20 cellular contexts compared by ENCODE assay signal in the genomic region with DNA sequence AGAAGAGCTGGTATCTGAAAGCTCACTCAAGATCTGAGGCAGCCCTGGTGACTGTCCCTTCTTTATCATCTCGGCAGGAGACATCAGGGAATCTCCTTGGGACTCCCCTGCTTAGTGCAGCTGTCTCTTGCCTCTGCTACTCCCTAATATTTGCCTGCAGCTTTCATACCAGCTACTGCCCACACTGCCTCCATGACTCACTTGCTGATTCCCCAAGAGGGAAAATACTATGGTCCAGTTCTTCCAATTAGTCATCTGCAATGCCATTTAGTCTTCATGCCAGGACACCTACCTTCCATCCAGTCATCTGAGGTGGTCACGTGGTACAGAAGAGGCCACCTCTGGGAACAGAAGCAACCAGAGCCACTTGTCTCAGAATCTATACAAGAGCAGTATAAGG.
A peak's percentile ranks its signal among the peaks of the same experiment; 100 is the strongest.
DNase-seq lines count a peak whose midpoint lies in the region; ATAC-seq and TF ChIP-seq lines count a peak whose summit lies in the region.
"Had no signal": no experiment of that assay in that cellular context is flagged by ENCODE, and none has a peak within 500 bp of the region (broad histone marks: within the 10 kb centered on the region; RNA-seq: fewer than 3 reads in every experiment).

No MANE protein-coding gene starts in this region.

- H2BK120ac ChIP-seq in mesenchymal stem cell (ENCODE audit: low read depth, low read length): no peak overlapping the region

- H4K91ac ChIP-seq in mesenchymal stem cell (ENCODE audit: low read length): no peak overlapping the region

- H3K27me3 ChIP-seq in mesenchymal stem cell (ENCODE audit: control insufficient read depth in 1 of 2, insufficient read depth in 1 of 2, low read length in 2 of 2): peaks cover 0 to 5% of the 10 kb centered on the region in 2 experiments
- H3K27me3 ChIP-seq in MM.1S (replicated peaks; ENCODE audit: insufficient read depth, low read length): no peaks in the 10 kb centered on the region
- H3K27me3 ChIP-seq: brain microvascular endothelial cell had no signal

- no peak overlapping the region for H3K4ac ChIP-seq in mesenchymal stem cell (ENCODE audit: low read depth in 1 of 2, low read length in 2 of 2)

- H3K4me3 Mint-ChIP-seq in brain: no peak overlapping the region
- H3K4me3 Mint-ChIP-seq: activated CD4-positive, alpha-beta memory T cell treated with anti-CD3 and anti-CD28 coated beads for 36 hours; activated naive CD4-positive, alpha-beta T cell treated with anti-CD3 and anti-CD28 coated beads, Interleukin-2, amount 50 U/mL, for 24 hours had no signal

- H3K9me3 Mint-ChIP-seq in brain: no peaks in the 10 kb centered on the region
- H3K9me3 Mint-ChIP-seq: activated CD4-positive, alpha-beta memory T cell treated with anti-CD3 and anti-CD28 coated beads for 36 hours had no signal

- H2BK5ac ChIP-seq in mesenchymal stem cell (ENCODE audit: low read depth, low read length, poor library complexity, severe bottlenecking): no peak overlapping the region

- H3K4me2 ChIP-seq in mesenchymal stem cell (ENCODE audit: low read length, poor library complexity, severe bottlenecking) (no peak overlapping the region), MM.1S (ENCODE audit: low read depth, low read length) (no peak overlapping the region)

- H3K23ac ChIP-seq in mesenchymal stem cell (ENCODE audit: low read length in 2 of 2): no peak overlapping the region

- H3K9me3 ChIP-seq in mesenchymal stem cell (ENCODE audit: control insufficient read depth, low read length): no peaks in the 10 kb centered on the region
- no peaks in the 10 kb centered on the region for H3K9me3 ChIP-seq in MM.1S (replicated peaks; ENCODE audit: insufficient read depth, low read length)
- H3K9me3 ChIP-seq: lower lobe of right lung had no signal

- peak; percentile 53 for ATAC-seq in GM19023 (IDR thresholded peaks at IDR 0.05; ENCODE audit: unreplicated experiment)
- no peak for ATAC-seq in left lobe of liver
- ATAC-seq: lower lobe of right lung had no signal

- no peaks in the 10 kb centered on the region for H3F3A ChIP-seq in MM.1S (ENCODE audit: insufficient read depth, low read length)

- H3K4me3 ChIP-seq in mesenchymal stem cell (ENCODE audit: insufficient read depth in 1 of 2, low read depth in 1 of 2, low read length in 2 of 2): peak overlapping the region in 1 of 2 experiments; percentile 40
- no peak overlapping the region for H3K4me3 ChIP-seq in MM.1S (ENCODE audit: low read length)
- H3K4me3 ChIP-seq: lower lobe of right lung had no signal

- WGBS in mesenchymal stem cell: 59% methylated on average over 2 of the region's 2 CpGs

- peaks cover 80% of the 10 kb centered on the region for H3K4me1 Mint-ChIP-seq in brain
- H3K4me1 Mint-ChIP-seq: activated naive CD4-positive, alpha-beta T cell treated with anti-CD3 and anti-CD28 coated beads, Interleukin-2, amount 50 U/mL, for 24 hours had no signal

- no peaks in the 10 kb centered on the region for H3K9me2 ChIP-seq in MM.1S (replicated peaks; ENCODE audit: insufficient read depth, low read length)

- H3K14ac ChIP-seq in mesenchymal stem cell (ENCODE audit: low read length in 2 of 2): no peak overlapping the region

- peaks cover 15% of the 10 kb centered on the region for H3K36me3 Mint-ChIP-seq in brain
- H3K36me3 Mint-ChIP-seq: activated CD4-positive, alpha-beta memory T cell treated with anti-CD3 and anti-CD28 coated beads for 36 hours; activated naive CD4-positive, alpha-beta T cell treated with anti-CD3 and anti-CD28 coated beads, Interleukin-2, amount 50 U/mL, for 24 hours had no signal

- no peak for TF ChIP-seq CTCF in brain (conservative IDR thresholded peaks at IDR 0.05)
- no peak for TF ChIP-seq CTCF in MM.1S (IDR thresholded peaks at IDR 0.05; ENCODE audit: low read length)

- H4K20me1 ChIP-seq in MM.1S (ENCODE audit: insufficient read depth, low read length): no peaks in the 10 kb centered on the region

- no peak overlapping the region for H4K8ac ChIP-seq in mesenchymal stem cell (ENCODE audit: low read length)

- peak overlapping the region; percentile 13 for H3K9ac ChIP-seq in mesenchymal stem cell (ENCODE audit: low read length)
- H3K9ac ChIP-seq in MM.1S (ENCODE audit: low read length): no peak overlapping the region

- H2BK12ac ChIP-seq in mesenchymal stem cell (ENCODE audit: low read length in 2 of 2): no peak overlapping the region

- H3K79me1 ChIP-seq in mesenchymal stem cell (replicated peaks; ENCODE audit: low read length, poor library complexity, severe bottlenecking): no peaks in the 10 kb centered on the region

- H3K79me2 ChIP-seq in MM.1S (ENCODE audit: low read length): no peaks in the 10 kb centered on the region

- H3K27ac ChIP-seq in mesenchymal stem cell (ENCODE audit: low read length, poor library complexity, severe bottlenecking): no peak overlapping the region
- no peak overlapping the region for H3K27ac ChIP-seq in MM.1S (ENCODE audit: low read length)
- H3K27ac ChIP-seq: brain microvascular endothelial cell, lower lobe of right lung had no signal

- peak; percentile 30 for DNase-seq in HT1080 (ENCODE audit: low read depth)
- DNase-seq in mesenchymal stem cell: no peak
- no peak for DNase-seq in retina
- no peak for DNase-seq in MM.1S
- DNase-seq in left lobe of liver (ENCODE audit: low spot score): no peak
- DNase-seq in cerebellar nuclear complex (lab: John Stamatoyannopoulos, UW): no peak
- DNase-seq: activated CD4-positive, alpha-beta memory T cell treated with anti-CD3 and anti-CD28 coated beads for 36 hours; activated T-cell treated with anti-CD3 and anti-CD28 coated beads, Interleukin-2, amount 50 U/mL, for 1 hour; brain microvascular endothelial cell; COR-L47; erythroblast; glutamatergic neuron; lower lobe of right lung; NCI-H2029; RPMI8226; stimulated activated CD4-positive, alpha-beta T cell treated with anti-CD3 and anti-CD28 coated beads, Interleukin-4, amount 100 ng/mL, for 1 hour; SW 1271 had no signal

- H2BK15ac ChIP-seq in mesenchymal stem cell (ENCODE audit: low read depth, poor library complexity, severe bottlenecking): no peak overlapping the region

- H3K4me1 ChIP-seq in mesenchymal stem cell (ENCODE audit: control insufficient read depth, insufficient read depth, low read depth, low read length) (no peaks in the 10 kb centered on the region), MM.1S (ENCODE audit: low read length) (no peaks in the 10 kb centered on the region)
- H3K4me1 ChIP-seq: lower lobe of right lung had no signal

- H3K36me3 ChIP-seq in mesenchymal stem cell (ENCODE audit: control insufficient read depth in 1 of 2, insufficient read depth in 2 of 2, low read depth in 1 of 2, low read length in 2 of 2) (no peaks in the 10 kb centered on the region), MM.1S (replicated peaks; ENCODE audit: insufficient read depth, low read length) (no peaks in the 10 kb centered on the region)
- H3K36me3 ChIP-seq: brain microvascular endothelial cell, lower lobe of right lung had no signal

- H3K18ac ChIP-seq in mesenchymal stem cell (ENCODE audit: low read depth in 1 of 2, low read length in 2 of 2): no peak overlapping the region

- H2AFZ ChIP-seq in mesenchymal stem cell (ENCODE audit: low read depth, low read length) (no peak overlapping the region), MM.1S (ENCODE audit: low read length) (no peak overlapping the region)

- no peak overlapping the region for H2AK5ac ChIP-seq in mesenchymal stem cell (ENCODE audit: low read length, severe bottlenecking)

- peak overlapping the region in 4 of 5 experiments; percentile 20 to 81 (median 37) for H3K27ac Mint-ChIP-seq in brain
- H3K27ac Mint-ChIP-seq: activated CD4-positive, alpha-beta memory T cell treated with anti-CD3 and anti-CD28 coated beads for 36 hours; activated naive CD4-positive, alpha-beta T cell treated with anti-CD3 and anti-CD28 coated beads, Interleukin-2, amount 50 U/mL, for 24 hours had no signal

- peaks cover 4% of the 10 kb centered on the region for H3K27me3 Mint-ChIP-seq in brain
- H3K27me3 Mint-ChIP-seq: activated CD4-positive, alpha-beta memory T cell treated with anti-CD3 and anti-CD28 coated beads for 36 hours had no signal
